8 cellular contexts compared by ENCODE assay signal in the genomic region with DNA sequence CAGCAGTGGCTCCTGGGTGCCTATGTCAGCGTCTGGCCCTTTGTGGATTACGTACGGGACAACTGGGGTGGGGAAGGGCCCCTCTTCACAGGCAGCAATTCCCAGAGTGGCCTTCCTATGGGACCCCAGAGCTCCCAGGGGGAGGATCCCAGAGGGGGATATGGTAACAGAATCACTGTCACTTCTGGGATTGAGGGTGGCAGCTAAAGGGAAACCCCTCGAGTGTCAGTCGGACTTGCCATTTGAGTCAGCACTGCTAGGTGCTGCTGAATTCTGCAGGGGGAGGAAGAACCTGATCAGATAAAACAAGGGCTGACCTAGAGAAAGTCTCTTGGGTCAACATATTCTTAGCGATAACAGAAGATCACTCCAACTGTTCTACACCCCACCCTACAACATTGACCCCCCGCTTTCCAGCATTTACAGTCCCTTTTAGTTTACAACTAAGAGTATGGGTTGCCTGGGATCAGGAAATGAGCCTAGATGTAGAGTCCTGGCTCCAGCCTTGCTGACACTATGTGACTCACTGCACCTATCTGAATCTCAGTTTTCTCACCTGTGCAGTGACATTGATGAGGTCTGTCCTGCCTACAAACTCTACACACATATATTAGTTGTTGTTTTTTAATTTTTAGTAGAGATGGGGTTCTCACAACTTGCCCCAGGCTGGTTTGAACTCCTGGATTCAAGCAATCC. TPM values are rescaled to one million over a fixed set of nuclear protein-coding genes. Genes with fewer than 3 reads are reported as not detected.
DNase-seq lines count a peak whose midpoint lies in the region; ATAC-seq and TF ChIP-seq lines count a peak whose summit lies in the region.

No MANE protein-coding gene starts in this region.

- no peaks in the 10 kb centered on the region for H3K79me1 ChIP-seq in IMR-90 (ENCODE audit: low read depth in 1 of 2, low read length in 2 of 2)

- H3K27ac ChIP-seq in IMR-90 (ENCODE audit: insufficient read depth, low read length) (peak overlapping the region; percentile 97), iPS DF 6.9 (ENCODE audit: low read length) (no peak overlapping the region)

- peak overlapping the region; percentile 96 for H3K14ac ChIP-seq in IMR-90 (replicated peaks; ENCODE audit: low read depth, low read length)

- H2AK5ac ChIP-seq in IMR-90 (ENCODE audit: low read depth, low read length) = peak overlapping the region; percentile 98

- peak overlapping the region; percentile 94 for H4K91ac ChIP-seq in IMR-90 (ENCODE audit: insufficient read depth, low read depth, low read length)

- in situ Hi-C loops in IMR-90 (cut with MboI; ENCODE audit: low sequenced_read_pairs) = no loop called here

- dilution Hi-C loops in IMR-90 (cut with HindIII; ENCODE audit: low sequenced_read_pairs, unreplicated experiment) = no loop called here

- H3K27me3 ChIP-seq in IMR-90 (ENCODE audit: control insufficient read depth, insufficient read depth, low read length) (no peaks in the 10 kb centered on the region), iPS DF 6.9 (ENCODE audit: control insufficient read depth, insufficient read depth, low read length) (no peaks in the 10 kb centered on the region)

- intact Hi-C loops in IMR-90 (cut with micrococcal nuclease) = loop anchor here (1.0 to 2.0 kb wide), 2 partner anchors 12 to 17 kb away; a partner anchor contains a TSS

- TF ChIP-seq RAD21 in IMR-90 (IDR thresholded peaks at IDR 0.05; ENCODE audit: low read length) = no peak

- H3K18ac ChIP-seq in IMR-90 (ENCODE audit: low read depth, low read length) = peak overlapping the region; percentile 95

- no peak for TF ChIP-seq CTCF in GM12864 (IDR thresholded peaks at IDR 0.05; ENCODE audit: low read depth, low read length, missing control alignments)
- no peak for TF ChIP-seq CTCF in IMR-90 (conservative IDR thresholded peaks at IDR 0.05; ENCODE audit: low read depth, low read length)

- H3K9ac ChIP-seq in IMR-90 (ENCODE audit: low read depth, low read length) = peak overlapping the region; percentile 79

- ATAC-seq in GM21526 (IDR thresholded peaks at IDR 0.05; ENCODE audit: low FRiP score, unreplicated experiment) (peak; percentile 42), IMR-90 (ENCODE audit: low read depth) (peak; percentile 7)

- H3K36me3 ChIP-seq in IMR-90 (ENCODE audit: control insufficient read depth, insufficient read depth, low read length) (no peaks in the 10 kb centered on the region), iPS DF 6.9 (ENCODE audit: control insufficient read depth, insufficient read depth, low read length) (no peaks in the 10 kb centered on the region)

- peak overlapping the region; percentile 60 for H2BK20ac ChIP-seq in IMR-90 (ENCODE audit: low read depth, low read length)

- peak overlapping the region; percentile 98 for H2AK9ac ChIP-seq in IMR-90 (replicated peaks; ENCODE audit: low read depth, low read length, poor library complexity)

- H3K9me3 ChIP-seq in IMR-90 (ENCODE audit: control insufficient read depth, insufficient read depth, low read length) = no peaks in the 10 kb centered on the region
- H3K9me3 ChIP-seq in iPS DF 6.9 (ENCODE audit: control insufficient read depth, insufficient read depth, low read length) = no peaks in the 10 kb centered on the region

- no TSS peak for BruUV-seq in IMR-90 (replicated peaks; lab: Mats Ljungman, UMichigan)

- peaks cover 18% of the 10 kb centered on the region for H3K9me1 ChIP-seq in IMR-90 (ENCODE audit: insufficient read depth, low read length)

- peak overlapping the region; percentile 97 for H2AFZ ChIP-seq in IMR-90 (replicated peaks; ENCODE audit: low read length, poor library complexity)

- H3K4me1 ChIP-seq in IMR-90 (ENCODE audit: control insufficient read depth, insufficient read depth, low read length) (peaks cover 23% of the 10 kb centered on the region), iPS DF 6.9 (ENCODE audit: control insufficient read depth, insufficient read depth, low read length) (peaks cover 6% of the 10 kb centered on the region)

- H4K8ac ChIP-seq in IMR-90 (ENCODE audit: low read depth in 2 of 2, low read length in 2 of 2) = peak overlapping the region; percentile 83 to 98

- H3K4me3 ChIP-seq in GM12864 (ENCODE audit: low read depth, low read length) (peak overlapping the region; percentile 57), IMR-90 (ENCODE audit: insufficient read depth, low read depth, low read length) (peak overlapping the region; percentile 44), iPS DF 6.9 (ENCODE audit: low read length) (peak overlapping the region; percentile 18; the same call in 1 of the 2 replicates)

- peak overlapping the region; percentile 95 for H2BK15ac ChIP-seq in IMR-90 (ENCODE audit: low read depth, low read length)

- peak overlapping the region; percentile 78 for H3K23ac ChIP-seq in IMR-90 (ENCODE audit: low read depth, low read length)

- peak overlapping the region; percentile 89 for H3K56ac ChIP-seq in IMR-90 (ENCODE audit: extremely low read depth, insufficient read depth, low read length)

- no peak for TF ChIP-seq POLR2A in IMR-90 (IDR thresholded peaks at IDR 0.05; ENCODE audit: low read depth, low read length)

- peak overlapping the region; percentile 98 for H2BK5ac ChIP-seq in IMR-90 (ENCODE audit: low read depth, low read length, poor library complexity, severe bottlenecking)

- peak overlapping the region; percentile 88 for H3K4me2 ChIP-seq in IMR-90 (ENCODE audit: low read depth, low read length)

- H2BK120ac ChIP-seq in IMR-90 (ENCODE audit: low read depth, low read length) = peak overlapping the region; percentile 96

- WGBS in IMR-90 (ENCODE audit: extremely low coverage in 2 of 2, insufficient read length in 1 of 2), 2 experiments = no CpG with 5 or more reads among the region's 7 CpGs
- no CpG with 5 or more reads among the region's 7 CpGs for WGBS in iPS DF 6.9 (ENCODE audit: insufficient coverage, insufficient read length)

- peak; percentile 72 for DNase-seq in GM12864 (ENCODE audit: low read depth)
- no peak for DNase-seq in IMR-90
- peak; percentile 33 for DNase-seq in activated T-helper 9 cell treated with anti-CD3 and anti-CD28 coated beads, Interleukin-2, amount 50 U/mL, for 16 hours (ENCODE audit: low read depth)
- no peak for DNase-seq in iPS DF 6.9 (ENCODE audit: low read depth, low spot score)
- peak; percentile 77 for DNase-seq in stimulated activated CD4-positive, alpha-beta T cell treated with anti-CD3 and anti-CD28 coated beads, Interleukin-15, amount 100 ng/mL, for 24 hours
- DNase-seq in NCI-H1436 (lab: John Stamatoyannopoulos, UW) = no peak
- DNase-seq in NCI-H2107 treated with DMSO at 0.1 percent for 48 hours (lab: John Stamatoyannopoulos, UW; ENCODE audit: unreplicated experiment) = no peak

- POLR2A ChIA-PET in IMR-90 (lab: Charles Lee; ENCODE audit: unreplicated experiment) = interaction anchor here (0.6 to 1.7 kb wide), 2 partner anchors 12 to 45 kb away, joined by 3 to 8 read pairs; a partner anchor contains a TSS

- H4K20me1 ChIP-seq in IMR-90 (ENCODE audit: insufficient read depth, low read length) = no peaks in the 10 kb centered on the region

- H3K4ac ChIP-seq in IMR-90 (ENCODE audit: low read depth, low read length) = peak overlapping the region; percentile 98

- CTCF ChIA-PET in IMR-90 (lab: Yijun Ruan, JAX) = interaction anchor here (0.5 to 1.0 kb wide), 3 partner anchors 10 to 48 kb away, joined by 3 read pairs; no protein-coding TSS in a partner anchor

- peak overlapping the region; percentile 93 for H4K5ac ChIP-seq in IMR-90 (ENCODE audit: low read depth, low read length)

TF ChIP-seq in IMR-90, 13 proteins besides CTCF, POLR2A, EP300 and RAD21 (continues in another document):
- TF ChIP-seq SMC3 (IDR thresholded peaks at IDR 0.05; ENCODE audit: low read depth, low read length) = no peak
- TF ChIP-seq, protein P1, sequence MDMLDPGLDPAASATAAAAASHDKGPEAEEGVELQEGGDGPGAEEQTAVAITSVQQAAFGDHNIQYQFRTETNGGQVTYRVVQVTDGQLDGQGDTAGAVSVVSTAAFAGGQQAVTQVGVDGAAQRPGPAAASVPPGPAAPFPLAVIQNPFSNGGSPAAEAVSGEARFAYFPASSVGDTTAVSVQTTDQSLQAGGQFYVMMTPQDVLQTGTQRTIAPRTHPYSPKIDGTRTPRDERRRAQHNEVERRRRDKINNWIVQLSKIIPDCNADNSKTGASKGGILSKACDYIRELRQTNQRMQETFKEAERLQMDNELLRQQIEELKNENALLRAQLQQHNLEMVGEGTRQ (IDR thresholded peaks at IDR 0.05; ENCODE audit: low read depth, low read length) = no peak
- TF ChIP-seq RFX5 (IDR thresholded peaks at IDR 0.05; ENCODE audit: low read depth, low read length) = no peak
- TF ChIP-seq MAFK (IDR thresholded peaks at IDR 0.05; ENCODE audit: low read depth, low read length) = no peak
- no peak for TF ChIP-seq MAZ (IDR thresholded peaks at IDR 0.05; ENCODE audit: borderline replicate concordance, low read depth, low read length)
- TF ChIP-seq FOS (IDR thresholded peaks at IDR 0.05; ENCODE audit: low read depth, low read length) = no peak
- TF ChIP-seq CEBPB (IDR thresholded peaks at IDR 0.05; ENCODE audit: low read depth, low read length) = no peak
- no peak for TF ChIP-seq CHD1 (IDR thresholded peaks at IDR 0.05; ENCODE audit: low read depth, low read length)
- TF ChIP-seq, protein P2, sequence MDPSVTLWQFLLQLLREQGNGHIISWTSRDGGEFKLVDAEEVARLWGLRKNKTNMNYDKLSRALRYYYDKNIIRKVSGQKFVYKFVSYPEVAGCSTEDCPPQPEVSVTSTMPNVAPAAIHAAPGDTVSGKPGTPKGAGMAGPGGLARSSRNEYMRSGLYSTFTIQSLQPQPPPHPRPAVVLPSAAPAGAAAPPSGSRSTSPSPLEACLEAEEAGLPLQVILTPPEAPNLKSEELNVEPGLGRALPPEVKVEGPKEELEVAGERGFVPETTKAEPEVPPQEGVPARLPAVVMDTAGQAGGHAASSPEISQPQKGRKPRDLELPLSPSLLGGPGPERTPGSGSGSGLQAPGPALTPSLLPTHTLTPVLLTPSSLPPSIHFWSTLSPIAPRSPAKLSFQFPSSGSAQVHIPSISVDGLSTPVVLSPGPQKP (IDR thresholded peaks at IDR 0.05; ENCODE audit: borderline replicate concordance, low read depth, low read length) = no peak
- TF ChIP-seq NFE2L2 (IDR thresholded peaks at IDR 0.05; ENCODE audit: low read depth, low read length) = no peak
- no peak for TF ChIP-seq BHLHE40 (IDR thresholded peaks at IDR 0.05; ENCODE audit: low read depth, low read length)

RNA-seq across cellular contexts. Expression of a gene that starts 12.3 kb away (rescaled TPM):
- total RNA-seq in IMR-90 (2012; rRNA removed) = 108 and 110 TPM in 2 replicates
- polyA plus RNA-seq in IMR-90 (2012; rRNA removed) = 31.0 and 59.6 TPM in 2 replicates
- polyA plus RNA-seq in IMR-90 (2012; cell fraction: cytosol; rRNA removed) = 38.8 and 80.6 TPM in 2 replicates
- polyA plus RNA-seq in IMR-90 (2012; cell fraction: nucleus; rRNA removed; ENCODE audit: low replicate concordance) = 80.3 and 93.3 TPM in 2 replicates

RNA-seq across cellular contexts. Expression of a gene that starts 45.4 kb away (rescaled TPM):
- total RNA-seq in IMR-90 (2012; rRNA removed) = 21.0 and 21.9 TPM in 2 replicates
- polyA plus RNA-seq in IMR-90 (2012; rRNA removed) = 12.3 and 15.9 TPM in 2 replicates
- 5.2 and 5.6 TPM in 2 replicates for polyA plus RNA-seq in IMR-90 (2012; cell fraction: cytosol; rRNA removed)
- 1.5 and 9.0 TPM in 2 replicates for polyA plus RNA-seq in IMR-90 (2012; cell fraction: nucleus; rRNA removed; ENCODE audit: low replicate concordance)

RNA-seq across cellular contexts. Expression of a gene that starts 45.7 kb away (rescaled TPM):
- total RNA-seq in IMR-90 (2012; rRNA removed) = 26.3 and 35.3 TPM in 2 replicates
- 17.4 and 25.2 TPM in 2 replicates for polyA plus RNA-seq in IMR-90 (2012; rRNA removed)
- polyA plus RNA-seq in IMR-90 (2012; cell fraction: cytosol; rRNA removed) = 11.2 and 14.4 TPM in 2 replicates
- polyA plus RNA-seq in IMR-90 (2012; cell fraction: nucleus; rRNA removed; ENCODE audit: low replicate concordance) = 4.8 and 19.4 TPM in 2 replicates

Comparison
In these comparisons a context has a peak if more than half of its experiments do, and no peak if none do; other contexts are left out.
1. DNase-seq: peak in GM12864 (single experiment), activated T-helper 9 cell treated with anti-CD3 and anti-CD28 coated beads, Interleukin-2, amount 50 U/mL, for 16 hours (single experiment) and stimulated activated CD4-positive, alpha-beta T cell treated with anti-CD3 and anti-CD28 coated beads, Interleukin-15, amount 100 ng/mL, for 24 hours (single experiment); none in IMR-90 (single experiment), iPS DF 6.9 (single experiment), NCI-H1436 (single experiment) and NCI-H2107 treated with DMSO at 0.1 percent for 48 hours (single experiment).
2. Peak in every context shown above with its lines, with median percentiles within 50 percentile points of each other: H3K4me3 ChIP-seq.